ENCODE assay signal across 10 cellular contexts in the genomic region with DNA sequence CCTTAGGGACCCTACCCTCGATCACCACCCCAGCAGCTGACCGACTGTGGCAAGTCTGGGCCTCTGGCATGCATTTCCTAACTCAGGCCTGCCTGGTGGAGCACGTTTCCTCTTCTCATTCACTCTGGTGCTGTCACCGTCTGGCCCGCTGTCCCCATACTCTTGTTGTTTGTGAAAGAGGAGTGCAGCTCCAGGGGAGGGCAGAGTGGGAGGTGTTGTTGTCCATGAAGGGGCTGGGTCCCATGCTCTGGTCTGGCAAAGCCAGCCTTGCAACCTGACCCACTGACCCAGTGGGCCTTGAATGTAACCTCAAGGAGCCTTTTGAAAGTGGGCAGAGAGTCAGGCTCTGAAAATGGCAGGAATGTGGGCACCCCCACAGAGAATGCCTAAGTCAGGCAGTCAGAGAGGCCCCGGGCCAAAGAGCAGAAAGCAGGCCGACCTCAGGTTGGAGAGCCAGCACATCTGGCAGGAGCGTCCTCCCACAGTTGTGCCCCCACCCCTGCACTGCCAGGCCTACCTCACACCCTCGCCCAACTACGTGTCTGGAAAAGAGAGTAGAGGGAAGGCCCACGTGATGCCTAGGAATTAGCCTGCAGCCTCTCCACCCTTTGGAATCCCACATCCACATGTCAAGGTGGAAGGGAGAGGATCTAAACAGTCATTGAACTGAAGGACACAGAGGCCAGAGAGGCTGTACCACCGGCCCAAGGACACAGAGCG. TPM values are rescaled to one million over a fixed set of nuclear protein-coding genes. Genes with fewer than 3 reads are reported as not detected.
A peak's percentile ranks its signal among the peaks of the same experiment; 100 is the strongest.
DNase-seq lines count a peak whose midpoint lies in the region; ATAC-seq, FAIRE-seq and TF ChIP-seq lines count a peak whose summit lies in the region.
"Had no signal": no experiment of that assay in that cellular context is flagged by ENCODE, and none has a peak within 500 bp of the region (broad histone marks: within the 10 kb centered on the region; RNA-seq: fewer than 3 reads in every experiment).

No MANE protein-coding gene starts in this region.

- no peaks in the 10 kb centered on the region for H3K9me3 Mint-ChIP-seq in Caco-2 (ENCODE audit: unreplicated experiment)
- no peaks in the 10 kb centered on the region for H3K9me3 Mint-ChIP-seq in naive B cell
- H3K9me3 Mint-ChIP-seq: T-helper 1 cell treated with Interleukin-12 subunit alpha and Interleukin-12 subunit beta and Interleukin-4 antibody, amounts not matched to agents 30 μg/mL and 1 μg/mL, for 36 hours had no signal

- peak in 1 of 2 experiments; percentile 55 for DNase-seq in Caco-2
- peak; percentile 71 for DNase-seq in bronchial epithelial cell (ENCODE audit: low read depth)
- DNase-seq in naive B cell: no peak
- DNase-seq in NCI-H2196 (lab: John Stamatoyannopoulos, UW; ENCODE audit: unreplicated experiment): no peak
- no peak for DNase-seq in NCI-H1436 treated with DMSO at 0.1 percent for 48 hours (lab: John Stamatoyannopoulos, UW)
- no peak for DNase-seq in NCI-H2029 treated with DMSO at 0.1 percent for 48 hours (lab: John Stamatoyannopoulos, UW)

- H3K36me3 Mint-ChIP-seq in Caco-2 (ENCODE audit: insufficient read depth, unreplicated experiment): peaks cover 36% of the 10 kb centered on the region
- H3K36me3 Mint-ChIP-seq in naive B cell: peaks cover 0 to 11% of the 10 kb centered on the region in 2 donors

- H3K4me1 ChIP-seq in Caco-2: peaks cover 43% of the 10 kb centered on the region

- no peak for TF ChIP-seq CTCF in Caco-2 (IDR thresholded peaks at IDR 0.05; ENCODE audit: insufficient read depth in 1 of 2, low read depth in 1 of 2, low read length in 1 of 2, severe bottlenecking in 1 of 2, unreplicated experiment in 1 of 2)
- TF ChIP-seq CTCF in bronchial epithelial cell (IDR thresholded peaks at IDR 0.05; ENCODE audit: insufficient read depth, low read length, severe bottlenecking): no peak

- H3K4me3 Mint-ChIP-seq in Caco-2 (ENCODE audit: unreplicated experiment) (no peak overlapping the region), naive B cell (peak overlapping the region in 5 of 8 donors; percentile 42 to 73 (median 48))
- H3K4me3 Mint-ChIP-seq: T-helper 1 cell treated with Interleukin-12 subunit alpha and Interleukin-12 subunit beta and Interleukin-4 antibody, amounts not matched to agents 30 μg/mL and 1 μg/mL, for 36 hours had no signal

- H3K4me1 Mint-ChIP-seq in Caco-2 (ENCODE audit: low read depth, unreplicated experiment) (peaks cover 50% of the 10 kb centered on the region), naive B cell (peaks cover 68 to 86% (median 86%) of the 10 kb centered on the region in 3 donors)

- peak overlapping the region; percentile 57 for H3K27ac ChIP-seq in KOPT-K1 (ENCODE audit: low read depth, low read length, poor library complexity, severe bottlenecking)

- intact Hi-C loops in Caco-2 (cut with micrococcal nuclease; ENCODE audit: unreplicated experiment): no loop called here

- H3K27me3 Mint-ChIP-seq in Caco-2 (ENCODE audit: insufficient read depth, unreplicated experiment) (no peaks in the 10 kb centered on the region), naive B cell (no peaks in the 10 kb centered on the region)

- no TSS peak for BruUV-seq in Caco-2 (replicated peaks; lab: Mats Ljungman, UMichigan)

- CTCF ChIA-PET in Caco-2 (lab: Charles Lee): no interaction called here

- POLR2A ChIA-PET in Caco-2 (lab: Charles Lee): no interaction called here

- no peak for FAIRE-seq in bronchial epithelial cell (lab: Jason Lieb, UNC)

- H3K36me3 ChIP-seq in Caco-2 (ENCODE audit: control insufficient read depth, insufficient read depth, low read length): peaks cover 2% of the 10 kb centered on the region
- H3K36me3 ChIP-seq in KOPT-K1 (ENCODE audit: insufficient read depth, low read length): peaks cover 58% of the 10 kb centered on the region; the same call in 1 of the 2 replicates
- H3K36me3 ChIP-seq in bronchial epithelial cell (ENCODE audit: control insufficient read depth, insufficient read depth, low read length): peaks cover 4% of the 10 kb centered on the region

- H3K27me3 ChIP-seq in Caco-2 (replicated peaks; ENCODE audit: control insufficient read depth, insufficient read depth, low read length): no peaks in the 10 kb centered on the region
- no peaks in the 10 kb centered on the region for H3K27me3 ChIP-seq in bronchial epithelial cell (ENCODE audit: control insufficient read depth, insufficient read depth, low read length)

- H3K27ac Mint-ChIP-seq in Caco-2 (ENCODE audit: unreplicated experiment) (peak overlapping the region; percentile 75), naive B cell (peak overlapping the region; percentile 26 to 86 (median 72))

- H3K9me3 ChIP-seq in Caco-2: no peaks in the 10 kb centered on the region
- H3K9me3 ChIP-seq in KOPT-K1 (ENCODE audit: insufficient read depth, low read length, poor library complexity, severe bottlenecking): no peaks in the 10 kb centered on the region

- no peak overlapping the region for H3K4me3 ChIP-seq in Caco-2 (ENCODE audit: low read depth, low read length)
- H3K4me3 ChIP-seq in bronchial epithelial cell (ENCODE audit: low read depth, low read length): no peak overlapping the region

- ATAC-seq in naive B cell (ENCODE audit: low read depth in 2 of 2): peak; percentile 47 to 57
- ATAC-seq in GM21786 (IDR thresholded peaks at IDR 0.05; ENCODE audit: unreplicated experiment): no peak

RNA-seq across cellular contexts. Expression of gene SEMA7A, which starts 10.9 kb away (rescaled TPM):
- 31.4 and 38.1 TPM in 2 replicates for total RNA-seq in Caco-2 (2022)
- total RNA-seq in bronchial epithelial cell: 4.0 and 5.3 TPM in 2 replicates
- 1 to 10 TPM in 2 of 6 donors, under 1 TPM in 3, not detected in 1; 0.10 to 1.5 (median 0.62) TPM for polyA plus RNA-seq in naive B cell (ENCODE audit: low read depth in 6 of 6)

RNA-seq across cellular contexts. Expression of gene UBL7, which starts 38.1 kb away (rescaled TPM):
- 31.4 and 34.4 TPM in 2 replicates for total RNA-seq in Caco-2 (2022)
- total RNA-seq in bronchial epithelial cell: 21.6 and 22.1 TPM in 2 replicates
- polyA plus RNA-seq in naive B cell (ENCODE audit: low read depth in 6 of 6): 100 to 1,000 TPM; 113 to 143 (median 134) TPM

RNA-seq across cellular contexts. Expression of gene CYP11A1, which starts 55.4 kb away (rescaled TPM):
- total RNA-seq in Caco-2 (2022) (0.56 TPM in 1 of 2 replicates, not detected in the other), bronchial epithelial cell (not detected in 2 replicates)
- polyA plus RNA-seq in naive B cell (ENCODE audit: low read depth in 6 of 6): not detected
- total RNA-seq: glomerular endothelial cell had no signal
